20 cellular contexts compared by ENCODE assay signal in the genomic region with DNA sequence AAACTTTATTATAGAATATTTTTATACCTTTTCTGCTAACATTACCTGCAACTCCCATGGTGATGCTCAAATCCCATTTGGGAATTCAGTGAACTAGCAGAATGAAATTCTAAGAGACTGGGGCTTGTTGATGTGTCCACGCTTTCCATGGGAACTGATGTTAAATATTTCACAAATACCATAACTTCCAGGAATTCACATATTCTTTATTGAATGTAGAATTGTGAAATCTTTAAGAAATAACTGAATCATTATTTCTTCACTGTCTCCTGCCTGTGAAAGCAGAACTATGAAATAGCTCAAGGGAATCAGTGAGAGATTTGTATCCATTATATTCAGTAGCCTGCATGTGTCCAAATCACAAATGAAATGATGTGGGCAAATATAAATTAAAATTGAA.
"Had no signal": no experiment of that assay in that cellular context is flagged by ENCODE, and none has a peak within 500 bp of the region (broad histone marks: within the 10 kb centered on the region; RNA-seq: fewer than 3 reads in every experiment).

No MANE protein-coding gene starts in this region.

- H3K36me3 ChIP-seq: lower lobe of right lung, thoracic aorta had no signal

- H3K4me3 ChIP-seq: lower lobe of right lung, skin epidermis, thoracic aorta had no signal

- ATAC-seq: activated CD4-positive, alpha-beta T cell treated with anti-CD3 and anti-CD28 coated beads for 36 hours; activated CD8-positive, alpha-beta T cell treated with anti-CD3 and anti-CD28 coated beads, Interleukin-2, amount 10 ng/mL, durations not matched to agents 7 days and 5 days; activated naive CD8-positive, alpha-beta T cell treated with anti-CD3 and anti-CD28 coated beads, Interleukin-2, amount 50 U/mL, for 24 hours; lower lobe of right lung; stimulated activated naive CD8-positive, alpha-beta T cell treated with anti-CD3 and anti-CD28 coated beads, Interleukin-15, amount 100 ng/mL, for 72 hours had no signal

- H3K9me3 ChIP-seq: lower lobe of right lung, thoracic aorta had no signal

- H3K27ac ChIP-seq: lower lobe of right lung, parathyroid adenoma, skin epidermis, thoracic aorta, VCaP had no signal

- H3K4me1 ChIP-seq: parathyroid adenoma had no signal

- DNase-seq: activated CD4-positive, alpha-beta T cell treated with anti-CD3 and anti-CD28 coated beads for 36 hours; activated CD8-positive, alpha-beta memory T cell treated with anti-CD3 and anti-CD28 coated beads, Interleukin-2, amount 50 U/mL, for 48 hours; activated CD8-positive, alpha-beta T cell treated with anti-CD3 and anti-CD28 coated beads, Interleukin-2, amount 10 ng/mL, durations not matched to agents 7 days and 5 days; activated naive CD4-positive, alpha-beta T cell; activated naive CD8-positive, alpha-beta T cell treated with anti-CD3 and anti-CD28 coated beads, Interleukin-2, amount 50 U/mL, for 24 hours; cortex of kidney; effector memory CD4-positive, alpha-beta T cell; hippocampal formation; kidney glomerular epithelial cell; lower lobe of right lung; midbrain; naive B cell; retina; stimulated activated CD4-positive, alpha-beta T cell treated with anti-CD3 and anti-CD28 coated beads, Interleukin-4, amount 100 ng/mL, for 4 hours; stimulated activated naive CD8-positive, alpha-beta T cell treated with anti-CD3 and anti-CD28 coated beads, Interleukin-15, amount 100 ng/mL, for 72 hours; T1000 had no signal
